ENCODE assay signal across 8 cellular contexts in genomic region chr17:48153711-48154642, GRCh38. TPM values are rescaled to one million over a fixed set of nuclear protein-coding genes. Genes with fewer than 3 reads are reported as not detected.
DNase-seq lines count a peak whose midpoint lies in the region; ATAC-seq, FAIRE-seq and TF ChIP-seq lines count a peak whose summit lies in the region.

No MANE protein-coding gene starts in this region.

- peak; percentile 38 for DNase-seq in DMS79 treated with DMSO at 0.1 percent for 48 hours (lab: John Stamatoyannopoulos, UW)
- DNase-seq in Kasumi-1 (lab: John Stamatoyannopoulos, UW): peak; percentile 42 to 66
- DNase-seq in RPMI8226: peak; percentile 41
- DNase-seq in fibroblast of pulmonary artery (ENCODE audit: low read depth): peak; percentile 63
- peak; percentile 71 for DNase-seq in urothelium cell line (ENCODE audit: low spot score)
- no peak for DNase-seq in lower leg skin (ENCODE audit: low spot score in 2 of 2)

- TF ChIP-seq CTCF in fibroblast of pulmonary artery (IDR thresholded peaks at IDR 0.05; ENCODE audit: low read length, missing control alignments) (peak; percentile 55), lower leg skin (IDR thresholded peaks at IDR 0.05) (no peak)

- no peak for TF ChIP-seq POLR2A in lower leg skin (IDR thresholded peaks at IDR 0.05)

- FAIRE-seq in urothelium cell line (lab: Jason Lieb, UNC): peak; percentile 56

- H3K4me3 ChIP-seq in fibroblast of pulmonary artery (replicated peaks; ENCODE audit: low read depth, low read length) (no peak overlapping the region), lower leg skin (ENCODE audit: low read depth, poor library complexity, severe bottlenecking) (no peak overlapping the region)

- intact Hi-C loops in lower leg skin (cut with DNase I; ENCODE audit: low total_unique reads): no loop called here

- ATAC-seq in GM21515 (IDR thresholded peaks at IDR 0.05; ENCODE audit: unreplicated experiment) (no peak), HG03439 (IDR thresholded peaks at IDR 0.05; ENCODE audit: unreplicated experiment) (no peak)

- WGBS in lower leg skin, 2 donors: 54 to 59% methylated on average over 8 of the region's 8 CpGs

RNA-seq across cellular contexts. Expression of gene SNX11, which starts 46.4 kb away (rescaled TPM):
- 10 to 100 TPM; 11.1 to 15.7 (median 13.0) TPM for total RNA-seq in lower leg skin

RNA-seq across cellular contexts. Expression of gene CBX1, which starts 52.7 kb away (rescaled TPM):
- total RNA-seq in lower leg skin: 10 to 100 TPM; 23.2 to 33.5 (median 25.6) TPM

Comparison
In these comparisons a context has a peak if more than half of its experiments do, and no peak if none do; other contexts are left out.
1. DNase-seq: peak in DMS79 treated with DMSO at 0.1 percent for 48 hours (single experiment), Kasumi-1 (2 of 2), RPMI8226 (single experiment), fibroblast of pulmonary artery (single experiment) and urothelium cell line (single experiment); none in lower leg skin (0 of 2).